In genomic region chr13:107817652-107818287, GRCh38 we compare ENCODE assay signal across 1 cellular context.
TF ChIP-seq lines count a peak whose summit lies in the region.

No MANE protein-coding gene starts in this region.

TF ChIP-seq in GM23338, 12 proteins besides CTCF, POLR2A, EP300 and RAD21 (continued from another document):
- TF ChIP-seq ZNF462 (CRISPR knock-in tag; IDR thresholded peaks at IDR 0.05) (peak; percentile 79), NANOG (IDR thresholded peaks at IDR 0.05; ENCODE audit: borderline replicate concordance) (peak; percentile 50; the same call in 1 of the 2 replicates), JUNB (IDR thresholded peaks at IDR 0.05; ENCODE audit: unreplicated experiment) (no peak), EZH2 (IDR thresholded peaks at IDR 0.05; ENCODE audit: low read depth, unreplicated experiment) (no peak), CREB1 (CRISPR knock-in tag; IDR thresholded peaks at IDR 0.05; ENCODE audit: low read depth) (0 out of 2 replicates have a peak, but pooled peaks have one; percentile 30)
